In genomic region chr19:18802354-18802753, GRCh38 we compare ENCODE assay signal across 1 cellular context.
TF ChIP-seq lines count a peak whose summit lies in the region.

No MANE protein-coding gene starts in this region.

TF ChIP-seq in HCT116, 20 proteins besides CTCF, POLR2A, EP300 and RAD21 (continued from another document):
- TF ChIP-seq ZBTB33 (IDR thresholded peaks at IDR 0.05; ENCODE audit: extremely low read depth, insufficient replicate concordance, low read length): no peak
- TF ChIP-seq EZH2 (IDR thresholded peaks at IDR 0.05): no peak
- no peak for TF ChIP-seq ZNF274 (IDR thresholded peaks at IDR 0.05; ENCODE audit: low read depth, low read length)
- no peak for TF ChIP-seq JUND (IDR thresholded peaks at IDR 0.05)
TF ChIP-seq in HCT116: peak in this region for 0.
